ENCODE assay signal across 9 cellular contexts in genomic region chr5:173454764-173455598, GRCh38.
DNase-seq lines count a peak whose midpoint lies in the region; ATAC-seq and TF ChIP-seq lines count a peak whose summit lies in the region.
"Had no signal": no experiment of that assay in that cellular context is flagged by ENCODE, and none has a peak within 500 bp of the region (broad histone marks: within the 10 kb centered on the region; RNA-seq: fewer than 3 reads in every experiment).

No MANE protein-coding gene starts in this region.

- intact Hi-C loops in Panc1 (cut with micrococcal nuclease; ENCODE audit: unreplicated experiment) = no loop called here

- H2BK5ac ChIP-seq in trophoblast cell (ENCODE audit: low read depth, low read length, poor library complexity) = peak overlapping the region; percentile 26

- no peak overlapping the region for H2BK12ac ChIP-seq in trophoblast cell (ENCODE audit: low read length)

- H3K18ac ChIP-seq in trophoblast cell (ENCODE audit: low read length) = no peak overlapping the region

- H3K9me3 Mint-ChIP-seq in stimulated activated naive B cell treated with anti-CD40 and anti-IgM and Interleukin-4, amounts not matched to agents 10 μg/mL and 1 μg/mL and 100 μg/mL, for 72 hours = no peaks in the 10 kb centered on the region

- H3K4me1 ChIP-seq in Panc1 (ENCODE audit: control insufficient read depth, insufficient read depth, low read length) (no peaks in the 10 kb centered on the region), trophoblast cell (ENCODE audit: control insufficient read depth in 1 of 2, insufficient read depth in 2 of 2, low read length in 2 of 2) (peaks cover 0 to 3% of the 10 kb centered on the region in 2 experiments)

- no peaks in the 10 kb centered on the region for H3K4me1 Mint-ChIP-seq in stimulated activated naive B cell treated with anti-CD40 and anti-IgM and Interleukin-4, amounts not matched to agents 10 μg/mL and 1 μg/mL and 100 μg/mL, for 72 hours

- H3K4me3 Mint-ChIP-seq in stimulated activated naive B cell treated with anti-CD40 and anti-IgM and Interleukin-4, amounts not matched to agents 10 μg/mL and 1 μg/mL and 100 μg/mL, for 72 hours = no peak overlapping the region

- in situ Hi-C loops in Panc1 (cut with HindIII; ENCODE audit: low pct_unique_long_range_greater_than_20kb, low sequenced_read_pairs) = no loop called here
- in situ Hi-C loops in G401 (cut with HindIII; ENCODE audit: low sequenced_read_pairs) = no loop called here

- ATAC-seq in Panc1 = peak; percentile 90
- ATAC-seq in stimulated activated naive B cell treated with anti-CD40 and anti-IgM and Interleukin-4, amounts not matched to agents 10 μg/mL and 1 μg/mL and 100 μg/mL, for 72 hours (replicated peaks) = no peak
- ATAC-seq in GM18858 (IDR thresholded peaks at IDR 0.05; ENCODE audit: unreplicated experiment) = no peak

- H3K27me3 Mint-ChIP-seq in stimulated activated naive B cell treated with anti-CD40 and anti-IgM and Interleukin-4, amounts not matched to agents 10 μg/mL and 1 μg/mL and 100 μg/mL, for 72 hours = no peaks in the 10 kb centered on the region

- no peak overlapping the region for H3K4ac ChIP-seq in trophoblast cell (ENCODE audit: low read depth, low read length)

- POLR2A ChIA-PET in Panc1 (lab: Charles Lee) = no interaction called here

- no peak overlapping the region for H2AFZ ChIP-seq in trophoblast cell (ENCODE audit: insufficient read depth, low read length, poor library complexity)

- H2AK5ac ChIP-seq in trophoblast cell (ENCODE audit: low read length) = no peak overlapping the region

- H3K4me2 ChIP-seq in trophoblast cell (ENCODE audit: low read length) = no peak overlapping the region

- no peak overlapping the region for H4K12ac ChIP-seq in trophoblast cell (ENCODE audit: low read depth, low read length)

- BruUV-seq in Panc1 (replicated peaks; lab: Mats Ljungman, UMichigan) = no TSS peak

- H3K27ac ChIP-seq in Panc1 (ENCODE audit: low read length) (no peak overlapping the region; the same call in 1 of the 2 replicates), trophoblast cell (ENCODE audit: low read depth, low read length) (peak overlapping the region; percentile 77)

- H2BK120ac ChIP-seq in trophoblast cell (ENCODE audit: insufficient read depth, low read length, poor library complexity) = no peak overlapping the region

- no peaks in the 10 kb centered on the region for H3K27me3 ChIP-seq in Panc1 (ENCODE audit: control insufficient read depth, insufficient read depth, low read length)
- no peaks in the 10 kb centered on the region for H3K27me3 ChIP-seq in trophoblast cell (ENCODE audit: insufficient read depth, low read length)

- H3K79me2 ChIP-seq in trophoblast cell (ENCODE audit: control insufficient read depth, insufficient read depth, low read length, poor library complexity) = no peaks in the 10 kb centered on the region

- H4K91ac ChIP-seq in trophoblast cell (ENCODE audit: low read depth, low read length) = no peak overlapping the region

- no peaks in the 10 kb centered on the region; the same call in 1 of the 2 replicates for H3K9me3 ChIP-seq in Panc1 (ENCODE audit: control insufficient read depth, insufficient read depth, low read depth, low read length)
- H3K9me3 ChIP-seq in trophoblast cell (ENCODE audit: insufficient read depth, low read depth, low read length) = no peaks in the 10 kb centered on the region

- no peak overlapping the region for H3K14ac ChIP-seq in trophoblast cell (ENCODE audit: low read length)

- CTCF ChIA-PET in Panc1 (lab: Charles Lee) = no interaction called here

- peak; percentile 56 for DNase-seq in COLO829 (ENCODE audit: low spot score)
- peak; percentile 91 for DNase-seq in Panc1 (ENCODE audit: low read depth, low spot score)
- peak; percentile 99 for DNase-seq in fibroblast of mammary gland (ENCODE audit: low read depth)
- DNase-seq in trophoblast cell = peak; percentile 53 to 82
- no peak for DNase-seq in G401 (ENCODE audit: low spot score)
- no peak for DNase-seq in effector CD8-positive, alpha-beta T cell (lab: John Stamatoyannopoulos, UW)
- no peak for DNase-seq in stimulated activated naive B cell treated with anti-CD40 and anti-IgM and Interleukin-4, amounts not matched to agents 10 μg/mL and 1 μg/mL and 100 μg/mL, for 72 hours
- DNase-seq: NCI-H510A had no signal

- H3K36me3 ChIP-seq in Panc1 (ENCODE audit: control insufficient read depth, insufficient read depth, low read length) (no peaks in the 10 kb centered on the region), trophoblast cell (ENCODE audit: control insufficient read depth in 1 of 2, insufficient read depth in 2 of 2, low read length in 2 of 2) (no peaks in the 10 kb centered on the region)

- H3K27ac Mint-ChIP-seq in stimulated activated naive B cell treated with anti-CD40 and anti-IgM and Interleukin-4, amounts not matched to agents 10 μg/mL and 1 μg/mL and 100 μg/mL, for 72 hours = no peak overlapping the region

- H4K8ac ChIP-seq in trophoblast cell (ENCODE audit: low read depth, low read length) = peak overlapping the region; percentile 49

- no CpG with 5 or more reads among the region's 10 CpGs for WGBS in trophoblast cell (ENCODE audit: extremely low coverage, insufficient coverage, insufficient read length)

- H3K36me3 Mint-ChIP-seq in stimulated activated naive B cell treated with anti-CD40 and anti-IgM and Interleukin-4, amounts not matched to agents 10 μg/mL and 1 μg/mL and 100 μg/mL, for 72 hours = no peaks in the 10 kb centered on the region

- no peak overlapping the region for H3K9ac ChIP-seq in trophoblast cell (ENCODE audit: low read length)

- no peak overlapping the region for H3K4me3 ChIP-seq in Panc1 (ENCODE audit: low read depth in 2 of 2, low read length in 2 of 2)
- no peak overlapping the region for H3K4me3 ChIP-seq in fibroblast of mammary gland (ENCODE audit: control insufficient read depth, low read depth, low read length)
- H3K4me3 ChIP-seq in trophoblast cell (ENCODE audit: low read depth, low read length) = no peak overlapping the region

- no peaks in the 10 kb centered on the region for H3K79me1 ChIP-seq in trophoblast cell (ENCODE audit: low read length)

- TF ChIP-seq CTCF in Panc1 (IDR thresholded peaks at IDR 0.05) (no peak), fibroblast of mammary gland (conservative IDR thresholded peaks at IDR 0.05; ENCODE audit: control insufficient read depth, insufficient read depth, low read depth, low read length) (no peak)

- H3K23ac ChIP-seq in trophoblast cell (ENCODE audit: low read length) = no peak overlapping the region

Comparison
In these comparisons a context has a peak if more than half of its experiments do, and no peak if none do; other contexts are left out.
1. DNase-seq: peak in COLO829 (single experiment), Panc1 (single experiment), fibroblast of mammary gland (single experiment) and trophoblast cell (2 of 2); none in G401 (single experiment), effector CD8-positive, alpha-beta T cell (single experiment) and stimulated activated naive B cell treated with anti-CD40 and anti-IgM and Interleukin-4, amounts not matched to agents 10 μg/mL and 1 μg/mL and 100 μg/mL, for 72 hours (single experiment).